1 cellular context compared by ENCODE assay signal in genomic region chr20:36114707-36115106, GRCh38.
TF ChIP-seq lines count a peak whose summit lies in the region.

No MANE protein-coding gene starts in this region.

TF ChIP-seq in HepG2, 621 proteins besides CTCF, POLR2A, EP300 and RAD21:
- TF ChIP-seq ZFAT (CRISPR knock-in tag; conservative IDR thresholded peaks at IDR 0.05) (no peak), ESRRA (CRISPR knock-in tag; IDR thresholded peaks at IDR 0.05; ENCODE audit: low read depth) (no peak), ZNF780A (CRISPR knock-in tag; IDR thresholded peaks at IDR 0.05) (no peak), BRCA1 (CRISPR knock-in tag; IDR thresholded peaks at IDR 0.05) (no peak), ZNF746 (CRISPR knock-in tag; IDR thresholded peaks at IDR 0.05) (no peak), ATF2 (CRISPR knock-in tag; IDR thresholded peaks at IDR 0.05) (no peak), ZNF124 (CRISPR knock-in tag; IDR thresholded peaks at IDR 0.05) (no peak), ZNF281 (CRISPR knock-in tag; IDR thresholded peaks at IDR 0.05; ENCODE audit: borderline replicate concordance) (no peak)
